Comparison of ENCODE assay signal across 22 cellular contexts in the genomic region with DNA sequence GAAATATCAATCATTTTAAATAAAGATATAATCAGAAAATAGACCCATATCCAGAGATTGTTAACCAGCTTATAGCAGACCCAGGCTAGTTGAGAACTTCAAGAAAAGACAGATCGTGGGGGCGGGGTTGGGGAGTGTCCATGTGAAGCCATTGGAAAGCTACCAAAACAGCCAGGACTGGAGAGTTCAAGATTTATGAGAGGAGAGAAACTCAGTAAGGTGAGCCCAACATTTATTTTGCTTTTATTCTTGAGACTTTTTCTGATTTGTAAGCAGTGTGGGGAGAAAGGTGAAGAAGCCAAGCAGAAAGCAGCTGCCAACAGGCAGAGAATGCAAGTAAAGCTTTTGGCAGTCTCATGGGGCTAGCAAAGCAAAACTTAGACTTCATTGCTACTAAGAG.
DNase-seq lines count a peak whose midpoint lies in the region; FAIRE-seq and TF ChIP-seq lines count a peak whose summit lies in the region.
"Had no signal": no experiment of that assay in that cellular context is flagged by ENCODE, and none has a peak within 500 bp of the region (broad histone marks: within the 10 kb centered on the region; RNA-seq: fewer than 3 reads in every experiment).

No MANE protein-coding gene starts in this region.

- H3K4me3 Mint-ChIP-seq in CD8-positive, alpha-beta memory T cell, result no peak overlapping the region
- H3K4me3 Mint-ChIP-seq: CD8-positive, alpha-beta T cell had no signal

- peak overlapping the region in 2 of 8 donors; percentile 34 to 81 for H3K27ac Mint-ChIP-seq in CD8-positive, alpha-beta memory T cell
- H3K27ac Mint-ChIP-seq: CD8-positive, alpha-beta T cell had no signal

- H3K4me1 Mint-ChIP-seq in CD8-positive, alpha-beta memory T cell, result peaks cover 7 to 25% (median 17%) of the 10 kb centered on the region in 3 donors

- FAIRE-seq in small intestine (lab: Jason Lieb, UNC), result no peak
- FAIRE-seq: GM18507 had no signal

- H3K79me2 ChIP-seq in hepatocyte, result no peaks in the 10 kb centered on the region

- no peaks in the 10 kb centered on the region for H3K9me3 ChIP-seq in hepatocyte (ENCODE audit: low read depth)
- H3K9me3 ChIP-seq in MG63, result peaks cover 9% of the 10 kb centered on the region
- H3K9me3 ChIP-seq in small intestine (ENCODE audit: control insufficient read depth, low read depth), result no peaks in the 10 kb centered on the region
- peaks cover 6% of the 10 kb centered on the region for H3K9me3 ChIP-seq in CD8-positive, alpha-beta memory T cell (ENCODE audit: low read length)

- H3K4me3 ChIP-seq in hepatocyte, result no peak overlapping the region
- H3K4me3 ChIP-seq in rectal smooth muscle tissue (ENCODE audit: low read length), result no peak overlapping the region
- no peak overlapping the region for H3K4me3 ChIP-seq in MG63
- no peak overlapping the region for H3K4me3 ChIP-seq in small intestine (ENCODE audit: low read depth in 1 of 2, low read length in 2 of 2)
- no peak overlapping the region for H3K4me3 ChIP-seq in CD8-positive, alpha-beta memory T cell (ENCODE audit: low read length)
- H3K4me3 ChIP-seq: spleen had no signal

- DNase-seq in Ammon's horn (ENCODE audit: low spot score) (peak; percentile 22), astrocyte of the hippocampus (ENCODE audit: low read depth, low spot score) (peak; percentile 35), hepatocyte (ENCODE audit: low spot score) (peak; percentile 34), MG63 (no peak), small intestine (no peak), epidermal melanocyte (ENCODE audit: insufficient read length, low spot score) (no peak)
- no peak for DNase-seq in CD8-positive, alpha-beta memory T cell
- DNase-seq: activated CD4-positive, alpha-beta T cell treated with anti-CD3 and anti-CD28 coated beads for 4 hours; activated naive CD4-positive, alpha-beta T cell treated with anti-CD3 and anti-CD28 coated beads, Interleukin-2, amount 50 U/mL, for 16 hours; CD8-positive, alpha-beta T cell; DND-41; HCEC 1CT; mesendoderm; MM.1S; NCI-H1930; NCI-H510A; spleen; stimulated activated naive CD4-positive, alpha-beta T cell; T-helper 9 cell had no signal

- H3K36me3 ChIP-seq in hepatocyte (replicated peaks; ENCODE audit: insufficient read depth, low read depth) (no peaks in the 10 kb centered on the region), rectal smooth muscle tissue (ENCODE audit: control insufficient read depth, insufficient read depth, low read length) (peaks cover 5% of the 10 kb centered on the region), MG63 (peaks cover 56% of the 10 kb centered on the region), small intestine (ENCODE audit: control insufficient read depth in 2 of 2, insufficient read depth in 2 of 2, low read length in 2 of 2) (peaks cover 0 to 7% of the 10 kb centered on the region in 2 donors)
- H3K36me3 ChIP-seq in CD8-positive, alpha-beta memory T cell (ENCODE audit: insufficient read depth, low read length), result peaks cover 9% of the 10 kb centered on the region

- no peaks in the 10 kb centered on the region for H3K9me2 ChIP-seq in hepatocyte (replicated peaks; ENCODE audit: insufficient read depth)

- no peak overlapping the region for H2AFZ ChIP-seq in hepatocyte

- H3K27ac ChIP-seq in hepatocyte (peak overlapping the region; percentile 32), rectal smooth muscle tissue (ENCODE audit: low read depth, low read length) (peak overlapping the region; percentile 11), small intestine (ENCODE audit: low read depth in 1 of 2, low read length in 1 of 2) (no peak overlapping the region)
- H3K27ac ChIP-seq in CD8-positive, alpha-beta memory T cell (ENCODE audit: low read depth, low read length), result no peak overlapping the region
- H3K27ac ChIP-seq: neutrophil had no signal

- no peak for TF ChIP-seq CTCF in hepatocyte (IDR thresholded peaks at IDR 0.05; ENCODE audit: poor library complexity)

- H4K20me1 ChIP-seq in hepatocyte (ENCODE audit: insufficient read depth, poor library complexity, severe bottlenecking), result no peaks in the 10 kb centered on the region

- H3K27me3 Mint-ChIP-seq in CD8-positive, alpha-beta memory T cell, result no peaks in the 10 kb centered on the region

- H3K36me3 Mint-ChIP-seq in CD8-positive, alpha-beta memory T cell, result peaks cover 22 to 61% (median 23%) of the 10 kb centered on the region in 3 donors

- H3K27me3 ChIP-seq in hepatocyte (no peaks in the 10 kb centered on the region), rectal smooth muscle tissue (ENCODE audit: control insufficient read depth, insufficient read depth, low read length) (no peaks in the 10 kb centered on the region), MG63 (no peaks in the 10 kb centered on the region), small intestine (ENCODE audit: control insufficient read depth in 2 of 2, insufficient read depth in 2 of 2, low read length in 2 of 2) (no peaks in the 10 kb centered on the region)
- H3K27me3 ChIP-seq in CD8-positive, alpha-beta memory T cell (ENCODE audit: insufficient read depth, low read length, poor library complexity, severe bottlenecking), result no peaks in the 10 kb centered on the region
- H3K27me3 ChIP-seq: neutrophil, spleen had no signal

- POLR2A ChIA-PET in CD8-positive, alpha-beta memory T cell (lab: Charles Lee), result no interaction called here

- H3K9ac ChIP-seq in rectal smooth muscle tissue (ENCODE audit: low read length), result no peak overlapping the region

- H3K4me1 ChIP-seq in hepatocyte (ENCODE audit: insufficient read depth) (peaks cover 44% of the 10 kb centered on the region), rectal smooth muscle tissue (ENCODE audit: control insufficient read depth, insufficient read depth, low read length) (peaks cover 23% of the 10 kb centered on the region), small intestine (ENCODE audit: control insufficient read depth in 2 of 2, insufficient read depth in 1 of 2, low read depth in 1 of 2, low read length in 1 of 2) (peaks cover 6 to 11% of the 10 kb centered on the region in 2 donors)
- H3K4me1 ChIP-seq in CD8-positive, alpha-beta memory T cell (ENCODE audit: insufficient read depth, low read length), result peaks cover 22% of the 10 kb centered on the region

- 91% methylated on average over 2 of the region's 2 CpGs for WGBS in hepatocyte (ENCODE audit: low lambda C conversion rate, missing lambda C conversion rate)
- WGBS in small intestine, 3 donors, result 92 to 95% (median 94%) methylated on average over 2 of the region's 2 CpGs

- no peak overlapping the region for H3K4me2 ChIP-seq in hepatocyte

- H3K9me3 Mint-ChIP-seq in CD8-positive, alpha-beta memory T cell, result peaks cover 0 to 9% (median 9%) of the 10 kb centered on the region in 5 donors

- CTCF ChIA-PET in CD8-positive, alpha-beta memory T cell (lab: Charles Lee), result no interaction called here

Comparison
In these comparisons a context has a peak if more than half of its experiments do, and no peak if none do; other contexts are left out.
1. DNase-seq: peak in Ammon's horn (single experiment), astrocyte of the hippocampus (single experiment) and hepatocyte (single experiment); none in MG63 (single experiment), small intestine (single experiment), CD8-positive, alpha-beta memory T cell (0 of 5) and epidermal melanocyte (single experiment).
2. H3K27ac ChIP-seq: peak in hepatocyte (single experiment) and rectal smooth muscle tissue (single experiment); none in small intestine (0 of 2) and CD8-positive, alpha-beta memory T cell (single experiment).